1 cellular context compared by ENCODE assay signal in the genomic region with DNA sequence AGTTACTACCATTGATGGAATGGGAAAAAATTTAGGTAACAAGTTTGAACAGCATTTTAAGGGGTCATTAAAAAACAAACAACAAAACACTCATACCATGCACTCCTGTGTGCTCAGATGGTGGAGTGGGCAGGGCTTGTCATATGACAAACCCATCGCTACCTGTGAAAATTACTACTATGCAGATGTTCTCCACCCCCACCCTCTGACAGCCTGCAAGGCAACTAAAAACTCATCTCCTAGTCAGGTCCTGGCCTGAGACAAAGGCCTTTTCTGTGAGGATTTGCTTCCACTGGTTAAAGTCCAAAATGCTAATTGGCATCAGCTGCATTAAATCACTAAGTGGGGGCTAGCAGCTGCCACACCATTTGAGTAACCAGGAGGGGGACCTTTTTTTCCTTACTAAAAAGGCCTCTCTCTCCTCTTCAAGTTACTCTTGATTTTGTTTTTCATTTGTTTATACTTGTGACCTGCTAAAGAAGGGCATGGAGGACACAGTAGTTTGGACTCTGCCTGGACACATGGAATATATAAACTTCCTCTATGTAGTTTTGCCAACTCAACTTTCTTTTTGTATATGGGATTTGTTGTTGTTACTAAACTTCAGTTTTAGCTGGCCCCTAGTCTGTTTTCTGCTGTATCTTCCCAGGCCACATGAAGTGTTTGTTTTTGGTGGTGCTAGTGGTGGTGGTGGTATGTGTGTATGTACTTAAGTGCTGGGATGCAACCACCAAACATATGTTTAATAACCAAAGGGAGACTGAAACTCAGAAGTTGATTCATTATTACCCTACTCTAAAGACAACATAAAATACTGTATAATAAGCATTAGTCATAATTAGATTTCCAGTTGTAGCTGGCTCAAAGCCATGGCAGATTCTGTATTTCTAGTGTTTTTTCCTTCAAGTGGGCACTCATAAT.
TF ChIP-seq lines count a peak whose summit lies in the region.

No MANE protein-coding gene starts in this region.

TF ChIP-seq in HepG2, 621 proteins besides CTCF, POLR2A, EP300 and RAD21 (continued from another document and continues in another):
- TF ChIP-seq, protein P1, sequence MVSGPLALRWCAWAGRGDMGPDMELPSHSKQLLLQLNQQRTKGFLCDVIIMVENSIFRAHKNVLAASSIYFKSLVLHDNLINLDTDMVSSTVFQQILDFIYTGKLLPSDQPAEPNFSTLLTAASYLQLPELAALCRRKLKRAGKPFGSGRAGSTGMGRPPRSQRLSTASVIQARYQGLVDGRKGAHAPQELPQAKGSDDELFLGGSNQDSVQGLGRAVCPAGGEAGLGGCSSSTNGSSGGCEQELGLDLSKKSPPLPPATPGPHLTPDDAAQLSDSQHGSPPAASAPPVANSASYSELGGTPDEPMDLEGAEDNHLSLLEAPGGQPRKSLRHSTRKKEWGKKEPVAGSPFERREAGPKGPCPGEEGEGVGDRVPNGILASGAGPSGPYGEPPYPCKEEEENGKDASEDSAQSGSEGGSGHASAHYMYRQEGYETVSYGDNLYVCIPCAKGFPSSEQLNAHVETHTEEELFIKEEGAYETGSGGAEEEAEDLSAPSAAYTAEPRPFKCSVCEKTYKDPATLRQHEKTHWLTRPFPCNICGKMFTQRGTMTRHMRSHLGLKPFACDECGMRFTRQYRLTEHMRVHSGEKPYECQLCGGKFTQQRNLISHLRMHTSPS (CRISPR knock-in tag; IDR thresholded peaks at IDR 0.05; ENCODE audit: low read depth), result no peak
- TF ChIP-seq TBX3 (IDR thresholded peaks at IDR 0.05; ENCODE audit: borderline replicate concordance), result 0 out of 2 replicates have a peak, but pooled peaks have one; percentile 50
- TF ChIP-seq SIN3A (IDR thresholded peaks at IDR 0.05; ENCODE audit: borderline replicate concordance, low read depth, low read length), result no peak
- TF ChIP-seq ZNF543 (CRISPR knock-in tag; IDR thresholded peaks at IDR 0.05), result 0 out of 2 replicates have a peak, but pooled peaks have one; percentile 34
- TF ChIP-seq, protein P2, sequence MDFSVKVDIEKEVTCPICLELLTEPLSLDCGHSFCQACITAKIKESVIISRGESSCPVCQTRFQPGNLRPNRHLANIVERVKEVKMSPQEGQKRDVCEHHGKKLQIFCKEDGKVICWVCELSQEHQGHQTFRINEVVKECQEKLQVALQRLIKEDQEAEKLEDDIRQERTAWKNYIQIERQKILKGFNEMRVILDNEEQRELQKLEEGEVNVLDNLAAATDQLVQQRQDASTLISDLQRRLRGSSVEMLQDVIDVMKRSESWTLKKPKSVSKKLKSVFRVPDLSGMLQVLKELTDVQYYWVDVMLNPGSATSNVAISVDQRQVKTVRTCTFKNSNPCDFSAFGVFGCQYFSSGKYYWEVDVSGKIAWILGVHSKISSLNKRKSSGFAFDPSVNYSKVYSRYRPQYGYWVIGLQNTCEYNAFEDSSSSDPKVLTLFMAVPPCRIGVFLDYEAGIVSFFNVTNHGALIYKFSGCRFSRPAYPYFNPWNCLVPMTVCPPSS (IDR thresholded peaks at IDR 0.05), result no peak
- TF ChIP-seq SIX1 (CRISPR knock-in tag; IDR thresholded peaks at IDR 0.05; ENCODE audit: borderline replicate concordance), result no peak
- TF ChIP-seq TCF12 (IDR thresholded peaks at IDR 0.05), result no peak
- no peak for TF ChIP-seq TCF12 (CRISPR knock-in tag; IDR thresholded peaks at IDR 0.05)
- TF ChIP-seq, protein P3, sequence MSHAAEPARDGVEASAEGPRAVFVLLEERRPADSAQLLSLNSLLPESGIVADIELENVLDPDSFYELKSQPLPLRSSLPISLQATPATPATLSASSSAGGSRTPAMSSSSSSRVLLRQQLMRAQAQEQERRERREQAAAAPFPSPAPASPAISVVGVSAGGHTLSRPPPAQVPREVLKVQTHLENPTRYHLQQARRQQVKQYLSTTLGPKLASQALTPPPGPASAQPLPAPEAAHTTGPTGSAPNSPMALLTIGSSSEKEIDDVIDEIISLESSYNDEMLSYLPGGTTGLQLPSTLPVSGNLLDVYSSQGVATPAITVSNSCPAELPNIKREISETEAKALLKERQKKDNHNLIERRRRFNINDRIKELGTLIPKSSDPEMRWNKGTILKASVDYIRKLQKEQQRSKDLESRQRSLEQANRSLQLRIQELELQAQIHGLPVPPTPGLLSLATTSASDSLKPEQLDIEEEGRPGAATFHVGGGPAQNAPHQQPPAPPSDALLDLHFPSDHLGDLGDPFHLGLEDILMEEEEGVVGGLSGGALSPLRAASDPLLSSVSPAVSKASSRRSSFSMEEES (CRISPR knock-in tag; IDR thresholded peaks at IDR 0.05), result no peak
- TF ChIP-seq PPARG (CRISPR knock-in tag; conservative IDR thresholded peaks at IDR 0.05), result no peak
- TF ChIP-seq, protein P4, sequence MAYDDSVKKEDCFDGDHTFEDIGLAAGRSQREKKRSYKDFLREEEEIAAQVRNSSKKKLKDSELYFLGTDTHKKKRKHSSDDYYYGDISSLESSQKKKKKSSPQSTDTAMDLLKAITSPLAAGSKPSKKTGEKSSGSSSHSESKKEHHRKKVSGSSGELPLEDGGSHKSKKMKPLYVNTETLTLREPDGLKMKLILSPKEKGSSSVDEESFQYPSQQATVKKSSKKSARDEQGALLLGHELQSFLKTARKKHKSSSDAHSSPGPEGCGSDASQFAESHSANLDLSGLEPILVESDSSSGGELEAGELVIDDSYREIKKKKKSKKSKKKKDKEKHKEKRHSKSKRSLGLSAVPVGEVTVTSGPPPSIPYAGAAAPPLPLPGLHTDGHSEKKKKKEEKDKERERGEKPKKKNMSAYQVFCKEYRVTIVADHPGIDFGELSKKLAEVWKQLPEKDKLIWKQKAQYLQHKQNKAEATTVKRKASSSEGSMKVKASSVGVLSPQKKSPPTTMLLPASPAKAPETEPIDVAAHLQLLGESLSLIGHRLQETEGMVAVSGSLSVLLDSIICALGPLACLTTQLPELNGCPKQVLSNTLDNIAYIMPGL (CRISPR knock-in tag; IDR thresholded peaks at IDR 0.05; ENCODE audit: borderline replicate concordance in 1 of 2, low read depth in 1 of 2), result peak in 1 of 2 experiments; percentile 35; a peak in 3 of 4 replicates
- TF ChIP-seq, protein P5, sequence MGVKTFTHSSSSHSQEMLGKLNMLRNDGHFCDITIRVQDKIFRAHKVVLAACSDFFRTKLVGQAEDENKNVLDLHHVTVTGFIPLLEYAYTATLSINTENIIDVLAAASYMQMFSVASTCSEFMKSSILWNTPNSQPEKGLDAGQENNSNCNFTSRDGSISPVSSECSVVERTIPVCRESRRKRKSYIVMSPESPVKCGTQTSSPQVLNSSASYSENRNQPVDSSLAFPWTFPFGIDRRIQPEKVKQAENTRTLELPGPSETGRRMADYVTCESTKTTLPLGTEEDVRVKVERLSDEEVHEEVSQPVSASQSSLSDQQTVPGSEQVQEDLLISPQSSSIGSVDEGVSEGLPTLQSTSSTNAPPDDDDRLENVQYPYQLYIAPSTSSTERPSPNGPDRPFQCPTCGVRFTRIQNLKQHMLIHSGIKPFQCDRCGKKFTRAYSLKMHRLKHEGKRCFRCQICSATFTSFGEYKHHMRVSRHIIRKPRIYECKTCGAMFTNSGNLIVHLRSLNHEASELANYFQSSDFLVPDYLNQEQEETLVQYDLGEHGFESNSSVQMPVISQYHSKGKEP (CRISPR knock-in tag; IDR thresholded peaks at IDR 0.05), result no peak
- no peak for TF ChIP-seq ZNF672 (CRISPR knock-in tag; IDR thresholded peaks at IDR 0.05)
- TF ChIP-seq, protein P6, sequence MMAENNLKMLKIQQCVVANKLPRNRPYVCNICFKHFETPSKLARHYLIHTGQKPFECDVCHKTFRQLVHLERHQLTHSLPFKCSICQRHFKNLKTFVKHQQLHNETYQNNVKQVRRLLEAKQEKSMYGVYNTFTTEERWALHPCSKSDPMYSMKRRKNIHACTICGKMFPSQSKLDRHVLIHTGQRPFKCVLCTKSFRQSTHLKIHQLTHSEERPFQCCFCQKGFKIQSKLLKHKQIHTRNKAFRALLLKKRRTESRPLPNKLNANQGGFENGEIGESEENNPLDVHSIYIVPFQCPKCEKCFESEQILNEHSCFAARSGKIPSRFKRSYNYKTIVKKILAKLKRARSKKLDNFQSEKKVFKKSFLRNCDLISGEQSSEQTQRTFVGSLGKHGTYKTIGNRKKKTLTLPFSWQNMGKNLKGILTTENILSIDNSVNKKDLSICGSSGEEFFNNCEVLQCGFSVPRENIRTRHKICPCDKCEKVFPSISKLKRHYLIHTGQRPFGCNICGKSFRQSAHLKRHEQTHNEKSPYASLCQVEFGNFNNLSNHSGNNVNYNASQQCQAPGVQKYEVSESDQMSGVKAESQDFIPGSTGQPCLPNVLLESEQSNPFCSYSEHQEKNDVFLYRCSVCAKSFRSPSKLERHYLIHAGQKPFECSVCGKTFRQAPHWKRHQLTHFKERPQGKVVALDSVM (CRISPR knock-in tag; IDR thresholded peaks at IDR 0.05), result no peak
- 0 out of 2 replicates have a peak, but pooled peaks have one; percentile 3 for TF ChIP-seq TCF7 (IDR thresholded peaks at IDR 0.05; ENCODE audit: low read depth)
- 0 out of 2 replicates have a peak, but pooled peaks have one; percentile 6 for TF ChIP-seq RXRB (CRISPR knock-in tag; IDR thresholded peaks at IDR 0.05; ENCODE audit: borderline replicate concordance)
- TF ChIP-seq, protein P7, sequence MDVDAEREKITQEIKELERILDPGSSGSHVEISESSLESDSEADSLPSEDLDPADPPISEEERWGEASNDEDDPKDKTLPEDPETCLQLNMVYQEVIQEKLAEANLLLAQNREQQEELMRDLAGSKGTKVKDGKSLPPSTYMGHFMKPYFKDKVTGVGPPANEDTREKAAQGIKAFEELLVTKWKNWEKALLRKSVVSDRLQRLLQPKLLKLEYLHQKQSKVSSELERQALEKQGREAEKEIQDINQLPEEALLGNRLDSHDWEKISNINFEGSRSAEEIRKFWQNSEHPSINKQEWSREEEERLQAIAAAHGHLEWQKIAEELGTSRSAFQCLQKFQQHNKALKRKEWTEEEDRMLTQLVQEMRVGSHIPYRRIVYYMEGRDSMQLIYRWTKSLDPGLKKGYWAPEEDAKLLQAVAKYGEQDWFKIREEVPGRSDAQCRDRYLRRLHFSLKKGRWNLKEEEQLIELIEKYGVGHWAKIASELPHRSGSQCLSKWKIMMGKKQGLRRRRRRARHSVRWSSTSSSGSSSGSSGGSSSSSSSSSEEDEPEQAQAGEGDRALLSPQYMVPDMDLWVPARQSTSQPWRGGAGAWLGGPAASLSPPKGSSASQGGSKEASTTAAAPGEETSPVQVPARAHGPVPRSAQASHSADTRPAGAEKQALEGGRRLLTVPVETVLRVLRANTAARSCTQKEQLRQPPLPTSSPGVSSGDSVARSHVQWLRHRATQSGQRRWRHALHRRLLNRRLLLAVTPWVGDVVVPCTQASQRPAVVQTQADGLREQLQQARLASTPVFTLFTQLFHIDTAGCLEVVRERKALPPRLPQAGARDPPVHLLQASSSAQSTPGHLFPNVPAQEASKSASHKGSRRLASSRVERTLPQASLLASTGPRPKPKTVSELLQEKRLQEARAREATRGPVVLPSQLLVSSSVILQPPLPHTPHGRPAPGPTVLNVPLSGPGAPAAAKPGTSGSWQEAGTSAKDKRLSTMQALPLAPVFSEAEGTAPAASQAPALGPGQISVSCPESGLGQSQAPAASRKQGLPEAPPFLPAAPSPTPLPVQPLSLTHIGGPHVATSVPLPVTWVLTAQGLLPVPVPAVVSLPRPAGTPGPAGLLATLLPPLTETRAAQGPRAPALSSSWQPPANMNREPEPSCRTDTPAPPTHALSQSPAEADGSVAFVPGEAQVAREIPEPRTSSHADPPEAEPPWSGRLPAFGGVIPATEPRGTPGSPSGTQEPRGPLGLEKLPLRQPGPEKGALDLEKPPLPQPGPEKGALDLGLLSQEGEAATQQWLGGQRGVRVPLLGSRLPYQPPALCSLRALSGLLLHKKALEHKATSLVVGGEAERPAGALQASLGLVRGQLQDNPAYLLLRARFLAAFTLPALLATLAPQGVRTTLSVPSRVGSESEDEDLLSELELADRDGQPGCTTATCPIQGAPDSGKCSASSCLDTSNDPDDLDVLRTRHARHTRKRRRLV (CRISPR knock-in tag; IDR thresholded peaks at IDR 0.05), result no peak
- 0 out of 2 replicates have a peak, but pooled peaks have one; percentile 18 for TF ChIP-seq STAG1 (CRISPR knock-in tag; IDR thresholded peaks at IDR 0.05)
- TF ChIP-seq PAF1 (CRISPR knock-in tag; IDR thresholded peaks at IDR 0.05), result no peak
- TF ChIP-seq, protein P8, sequence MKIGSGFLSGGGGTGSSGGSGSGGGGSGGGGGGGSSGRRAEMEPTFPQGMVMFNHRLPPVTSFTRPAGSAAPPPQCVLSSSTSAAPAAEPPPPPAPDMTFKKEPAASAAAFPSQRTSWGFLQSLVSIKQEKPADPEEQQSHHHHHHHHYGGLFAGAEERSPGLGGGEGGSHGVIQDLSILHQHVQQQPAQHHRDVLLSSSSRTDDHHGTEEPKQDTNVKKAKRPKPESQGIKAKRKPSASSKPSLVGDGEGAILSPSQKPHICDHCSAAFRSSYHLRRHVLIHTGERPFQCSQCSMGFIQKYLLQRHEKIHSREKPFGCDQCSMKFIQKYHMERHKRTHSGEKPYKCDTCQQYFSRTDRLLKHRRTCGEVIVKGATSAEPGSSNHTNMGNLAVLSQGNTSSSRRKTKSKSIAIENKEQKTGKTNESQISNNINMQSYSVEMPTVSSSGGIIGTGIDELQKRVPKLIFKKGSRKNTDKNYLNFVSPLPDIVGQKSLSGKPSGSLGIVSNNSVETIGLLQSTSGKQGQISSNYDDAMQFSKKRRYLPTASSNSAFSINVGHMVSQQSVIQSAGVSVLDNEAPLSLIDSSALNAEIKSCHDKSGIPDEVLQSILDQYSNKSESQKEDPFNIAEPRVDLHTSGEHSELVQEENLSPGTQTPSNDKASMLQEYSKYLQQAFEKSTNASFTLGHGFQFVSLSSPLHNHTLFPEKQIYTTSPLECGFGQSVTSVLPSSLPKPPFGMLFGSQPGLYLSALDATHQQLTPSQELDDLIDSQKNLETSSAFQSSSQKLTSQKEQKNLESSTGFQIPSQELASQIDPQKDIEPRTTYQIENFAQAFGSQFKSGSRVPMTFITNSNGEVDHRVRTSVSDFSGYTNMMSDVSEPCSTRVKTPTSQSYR (CRISPR knock-in tag; IDR thresholded peaks at IDR 0.05; ENCODE audit: borderline replicate concordance), result peak; percentile 82; the same call in 1 of the 2 replicates
- TF ChIP-seq ZNF3 (CRISPR knock-in tag; IDR thresholded peaks at IDR 0.05), result no peak
- TF ChIP-seq ZFX (CRISPR knock-in tag; IDR thresholded peaks at IDR 0.05; ENCODE audit: low read depth), result peak; percentile 58
- peak; percentile 40; the same call in 1 of the 2 replicates for TF ChIP-seq NCOA2 (CRISPR knock-in tag; IDR thresholded peaks at IDR 0.05)
- no peak for TF ChIP-seq ZNF225 (CRISPR knock-in tag; IDR thresholded peaks at IDR 0.05)
- TF ChIP-seq NCOA5 (CRISPR knock-in tag; IDR thresholded peaks at IDR 0.05), result no peak
- no peak for TF ChIP-seq ZNF547 (CRISPR knock-in tag; IDR thresholded peaks at IDR 0.05)
- TF ChIP-seq PAWR (CRISPR knock-in tag; IDR thresholded peaks at IDR 0.05; ENCODE audit: borderline replicate concordance), result no peak
- TF ChIP-seq, protein P9, sequence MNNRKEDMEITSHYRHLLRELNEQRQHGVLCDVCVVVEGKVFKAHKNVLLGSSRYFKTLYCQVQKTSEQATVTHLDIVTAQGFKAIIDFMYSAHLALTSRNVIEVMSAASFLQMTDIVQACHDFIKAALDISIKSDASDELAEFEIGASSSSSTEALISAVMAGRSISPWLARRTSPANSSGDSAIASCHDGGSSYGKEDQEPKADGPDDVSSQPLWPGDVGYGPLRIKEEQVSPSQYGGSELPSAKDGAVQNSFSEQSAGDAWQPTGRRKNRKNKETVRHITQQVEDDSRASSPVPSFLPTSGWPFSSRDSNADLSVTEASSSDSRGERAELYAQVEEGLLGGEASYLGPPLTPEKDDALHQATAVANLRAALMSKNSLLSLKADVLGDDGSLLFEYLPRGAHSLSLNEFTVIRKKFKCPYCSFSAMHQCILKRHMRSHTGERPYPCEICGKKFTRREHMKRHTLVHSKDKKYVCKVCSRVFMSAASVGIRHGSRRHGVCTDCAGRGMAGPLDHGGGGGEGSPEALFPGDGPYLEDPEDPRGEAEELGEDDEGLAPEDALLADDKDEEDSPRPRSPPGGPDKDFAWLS (CRISPR knock-in tag; IDR thresholded peaks at IDR 0.05; ENCODE audit: borderline replicate concordance), result 0 out of 2 replicates have a peak, but pooled peaks have one; percentile 68
- 0 out of 2 replicates have a peak, but pooled peaks have one; percentile 76 for TF ChIP-seq ZBTB3 (CRISPR knock-in tag; IDR thresholded peaks at IDR 0.05; ENCODE audit: borderline replicate concordance, low read depth)
- no peak for TF ChIP-seq ADNP (CRISPR knock-in tag; IDR thresholded peaks at IDR 0.05)
- TF ChIP-seq LCORL (IDR thresholded peaks at IDR 0.05), result no peak
- TF ChIP-seq LCORL (CRISPR knock-in tag; IDR thresholded peaks at IDR 0.05), result peak; percentile 58
